8 cellular contexts compared by ENCODE assay signal in genomic region chr14:61472025-61472672, GRCh38.
DNase-seq lines count a peak whose midpoint lies in the region; ATAC-seq and TF ChIP-seq lines count a peak whose summit lies in the region.

No MANE protein-coding gene starts in this region.

- H3K27me3 Mint-ChIP-seq in naive B cell (no peaks in the 10 kb centered on the region), glutamatergic neuron (ENCODE audit: unreplicated experiment) (no peaks in the 10 kb centered on the region)

- peak; percentile 97 for DNase-seq in AG09309 (ENCODE audit: low read depth)
- peak; percentile 35 for DNase-seq in T follicular helper cell (ENCODE audit: low read depth)
- DNase-seq in effector memory CD4-positive, alpha-beta T cell: peak; percentile 27 to 45 (median 27)
- no peak for DNase-seq in naive B cell
- no peak for DNase-seq in glutamatergic neuron
- DNase-seq in GM13976 (ENCODE audit: low spot score): no peak
- DNase-seq in anterior cingulate cortex (lab: John Stamatoyannopoulos, UW): no peak

- in situ Hi-C loops in GM13976 (cut with MboI; ENCODE audit: low sequenced_read_pairs, unreplicated experiment): loop anchor here (10.0 to 25.0 kb wide), 2 partner anchors 263 to 665 kb away; no protein-coding TSS in a partner anchor

- H3K4me3 ChIP-seq in AG09309 (ENCODE audit: control insufficient read depth, low read depth, low read length): peak overlapping the region; percentile 54
- H3K4me3 ChIP-seq in effector memory CD4-positive, alpha-beta T cell (ENCODE audit: insufficient read depth, low read depth, low read length, poor library complexity, severe bottlenecking): peak overlapping the region; percentile 45

- H3K27ac ChIP-seq in effector memory CD4-positive, alpha-beta T cell (ENCODE audit: insufficient read depth, low read length, poor library complexity, severe bottlenecking): peak overlapping the region; percentile 78

- H3K9me3 Mint-ChIP-seq in naive B cell: peaks cover 0 to 2% (median 0%) of the 10 kb centered on the region in 7 donors
- H3K9me3 Mint-ChIP-seq in glutamatergic neuron (ENCODE audit: unreplicated experiment): no peaks in the 10 kb centered on the region

- H3K36me3 ChIP-seq in effector memory CD4-positive, alpha-beta T cell (ENCODE audit: control insufficient read depth, insufficient read depth, low read length): peaks cover 25% of the 10 kb centered on the region

- H3K4me1 ChIP-seq in effector memory CD4-positive, alpha-beta T cell (ENCODE audit: control insufficient read depth, insufficient read depth, low read length, poor library complexity, severe bottlenecking): peaks cover 73% of the 10 kb centered on the region

- ATAC-seq in HG02610 (IDR thresholded peaks at IDR 0.05; ENCODE audit: unreplicated experiment): peak; percentile 48
- ATAC-seq in naive B cell (ENCODE audit: low read depth in 2 of 2): peak; percentile 22 to 23

- TF ChIP-seq CTCF in AG09309 (IDR thresholded peaks at IDR 0.05; ENCODE audit: control insufficient read depth, insufficient read depth, low read depth, low read length, missing control alignments) (no peak), glutamatergic neuron (IDR thresholded peaks at IDR 0.05; ENCODE audit: partially characterized antibody, unreplicated experiment) (no peak), GM13976 (IDR thresholded peaks at IDR 0.05; ENCODE audit: borderline replicate concordance, control extremely low read depth, extremely low read depth, insufficient read depth, missing control alignments) (no peak)

- H3K27ac Mint-ChIP-seq in naive B cell (peak overlapping the region; percentile 89 to 99 (median 94)), glutamatergic neuron (ENCODE audit: unreplicated experiment) (no peak overlapping the region)

- no peaks in the 10 kb centered on the region for H3K36me3 Mint-ChIP-seq in naive B cell
- H3K36me3 Mint-ChIP-seq in glutamatergic neuron (ENCODE audit: unreplicated experiment): no peaks in the 10 kb centered on the region

- H3K4me1 Mint-ChIP-seq in naive B cell (peaks cover 62 to 69% (median 65%) of the 10 kb centered on the region in 3 donors), glutamatergic neuron (ENCODE audit: low read depth, unreplicated experiment) (peaks cover 21% of the 10 kb centered on the region)

- H3K9me3 ChIP-seq in effector memory CD4-positive, alpha-beta T cell (ENCODE audit: control insufficient read depth, low read length): no peaks in the 10 kb centered on the region

- no peaks in the 10 kb centered on the region for H3K27me3 ChIP-seq in effector memory CD4-positive, alpha-beta T cell (replicated peaks; ENCODE audit: control insufficient read depth, insufficient read depth, low read length, poor library complexity, severe bottlenecking)

- peak overlapping the region; percentile 87 to 96 (median 92) for H3K4me3 Mint-ChIP-seq in naive B cell
- no peak overlapping the region for H3K4me3 Mint-ChIP-seq in glutamatergic neuron (ENCODE audit: unreplicated experiment)

Comparison
In these comparisons a context has a peak if more than half of its experiments do, and no peak if none do; other contexts are left out.
1. DNase-seq: peak in AG09309 (single experiment), T follicular helper cell (single experiment) and effector memory CD4-positive, alpha-beta T cell (3 of 3); none in naive B cell (single experiment), glutamatergic neuron (single experiment), GM13976 (single experiment) and anterior cingulate cortex (0 of 58).